Comparison of ENCODE assay signal across 2 cellular contexts in the genomic region with DNA sequence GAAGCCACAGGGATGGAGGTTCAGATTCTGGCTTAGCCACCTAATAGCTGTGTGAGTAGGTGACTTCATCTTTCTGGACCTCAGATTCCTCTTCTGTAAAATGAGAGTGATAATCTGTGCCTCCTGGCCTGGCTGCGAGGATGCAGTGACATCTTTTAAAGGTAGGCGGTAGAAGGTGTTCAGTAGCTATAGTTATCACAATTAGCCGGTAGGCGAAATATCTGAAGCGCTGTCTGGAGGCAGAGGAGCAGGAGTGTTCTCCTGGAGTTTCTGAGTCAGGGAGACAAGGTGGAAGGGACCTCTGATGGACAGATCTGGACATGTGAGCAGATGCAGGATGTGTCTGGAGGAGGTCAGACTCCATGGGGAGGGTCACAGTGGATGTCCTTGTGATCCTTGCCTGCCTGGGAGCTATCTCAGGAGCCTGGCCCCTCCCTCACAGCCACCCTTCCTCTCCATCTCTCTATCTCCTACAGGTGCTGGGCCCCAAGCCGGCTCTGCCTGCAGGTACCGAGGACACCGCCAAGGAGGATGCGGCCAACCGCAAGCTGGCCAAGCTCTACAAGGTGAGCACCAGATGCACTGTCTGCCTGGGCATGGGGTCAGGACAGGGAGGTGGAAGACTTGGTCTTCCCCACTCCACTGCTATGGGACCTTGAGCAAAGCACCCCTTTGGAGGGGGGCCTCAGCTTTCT.
TF ChIP-seq lines count a peak whose summit lies in the region.

No MANE protein-coding gene starts in this region.

TF ChIP-seq in IMR-90, 13 proteins besides CTCF, POLR2A, EP300 and RAD21:
- TF ChIP-seq BHLHE40 (IDR thresholded peaks at IDR 0.05; ENCODE audit: low read depth, low read length): no peak
- no peak for TF ChIP-seq RCOR1 (IDR thresholded peaks at IDR 0.05; ENCODE audit: insufficient replicate concordance, low read length)
- TF ChIP-seq CEBPB (IDR thresholded peaks at IDR 0.05; ENCODE audit: low read depth, low read length): no peak
- no peak for TF ChIP-seq MAFK (IDR thresholded peaks at IDR 0.05; ENCODE audit: low read depth, low read length)
- TF ChIP-seq, protein P1, sequence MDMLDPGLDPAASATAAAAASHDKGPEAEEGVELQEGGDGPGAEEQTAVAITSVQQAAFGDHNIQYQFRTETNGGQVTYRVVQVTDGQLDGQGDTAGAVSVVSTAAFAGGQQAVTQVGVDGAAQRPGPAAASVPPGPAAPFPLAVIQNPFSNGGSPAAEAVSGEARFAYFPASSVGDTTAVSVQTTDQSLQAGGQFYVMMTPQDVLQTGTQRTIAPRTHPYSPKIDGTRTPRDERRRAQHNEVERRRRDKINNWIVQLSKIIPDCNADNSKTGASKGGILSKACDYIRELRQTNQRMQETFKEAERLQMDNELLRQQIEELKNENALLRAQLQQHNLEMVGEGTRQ (IDR thresholded peaks at IDR 0.05; ENCODE audit: low read depth, low read length): no peak
- no peak for TF ChIP-seq MAZ (IDR thresholded peaks at IDR 0.05; ENCODE audit: borderline replicate concordance, low read depth, low read length)
- TF ChIP-seq MXI1 (IDR thresholded peaks at IDR 0.05; ENCODE audit: borderline replicate concordance, low read depth, low read length): no peak
- no peak for TF ChIP-seq NFE2L2 (IDR thresholded peaks at IDR 0.05; ENCODE audit: low read depth, low read length)
- TF ChIP-seq, protein P2, sequence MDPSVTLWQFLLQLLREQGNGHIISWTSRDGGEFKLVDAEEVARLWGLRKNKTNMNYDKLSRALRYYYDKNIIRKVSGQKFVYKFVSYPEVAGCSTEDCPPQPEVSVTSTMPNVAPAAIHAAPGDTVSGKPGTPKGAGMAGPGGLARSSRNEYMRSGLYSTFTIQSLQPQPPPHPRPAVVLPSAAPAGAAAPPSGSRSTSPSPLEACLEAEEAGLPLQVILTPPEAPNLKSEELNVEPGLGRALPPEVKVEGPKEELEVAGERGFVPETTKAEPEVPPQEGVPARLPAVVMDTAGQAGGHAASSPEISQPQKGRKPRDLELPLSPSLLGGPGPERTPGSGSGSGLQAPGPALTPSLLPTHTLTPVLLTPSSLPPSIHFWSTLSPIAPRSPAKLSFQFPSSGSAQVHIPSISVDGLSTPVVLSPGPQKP (IDR thresholded peaks at IDR 0.05; ENCODE audit: borderline replicate concordance, low read depth, low read length): no peak
- no peak for TF ChIP-seq SMC3 (IDR thresholded peaks at IDR 0.05; ENCODE audit: low read depth, low read length)
- no peak for TF ChIP-seq RFX5 (IDR thresholded peaks at IDR 0.05; ENCODE audit: low read depth, low read length)
- TF ChIP-seq CHD1 (IDR thresholded peaks at IDR 0.05; ENCODE audit: low read depth, low read length): no peak
- no peak for TF ChIP-seq FOS (IDR thresholded peaks at IDR 0.05; ENCODE audit: low read depth, low read length)

TF ChIP-seq in HepG2, 621 proteins besides CTCF, POLR2A, EP300 and RAD21:
- TF ChIP-seq AGO2 (optimal IDR thresholded peaks at IDR 0.05; ENCODE audit: low read depth, low read length) (peak; percentile 34), ZNF251 (CRISPR knock-in tag; IDR thresholded peaks at IDR 0.05) (no peak)
